8 cellular contexts compared by ENCODE assay signal in the genomic region with DNA sequence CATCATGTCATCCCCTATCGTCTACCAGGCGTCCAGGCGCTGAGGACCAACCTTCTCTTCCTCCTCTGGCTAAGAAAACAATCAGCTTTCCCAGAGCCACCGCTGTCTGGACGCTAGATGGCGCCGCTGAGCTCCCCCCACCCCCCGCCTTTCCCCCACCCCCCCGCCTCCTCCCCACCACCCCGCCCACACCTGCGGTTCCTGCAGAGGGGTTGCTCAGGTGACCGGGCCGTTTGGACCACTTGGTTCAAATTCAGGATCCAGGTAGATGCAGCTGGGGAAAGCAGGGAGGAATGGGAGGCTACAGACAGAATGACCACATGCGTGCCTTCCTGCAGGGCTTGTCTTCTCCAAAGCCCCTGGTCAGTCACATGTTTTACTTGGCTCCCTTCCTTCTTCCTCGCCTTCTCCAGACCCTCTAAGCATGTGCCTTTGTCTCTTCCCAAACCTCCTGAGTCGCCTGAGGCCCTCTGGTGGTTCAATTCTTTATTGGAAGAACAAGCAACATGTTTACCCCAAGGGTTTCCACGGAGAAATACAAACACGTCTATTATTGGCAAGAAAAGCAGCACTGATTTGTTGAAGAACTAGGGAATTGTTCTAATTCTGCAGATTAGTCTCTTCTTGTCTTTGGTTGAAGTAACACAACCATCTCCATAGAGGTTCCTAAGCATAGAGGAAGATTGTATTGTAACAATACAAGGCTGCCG. TPM values are rescaled to one million over a fixed set of nuclear protein-coding genes. Genes with fewer than 3 reads are reported as not detected.
DNase-seq lines count a peak whose midpoint lies in the region; ATAC-seq, FAIRE-seq and TF ChIP-seq lines count a peak whose summit lies in the region.

No MANE protein-coding gene starts in this region.

- ATAC-seq in central memory CD8-positive, alpha-beta T cell (replicated peaks; ENCODE audit: extremely low read depth, poor library complexity, severe bottlenecking), result peak; percentile 28

- H3K36me3 Mint-ChIP-seq in central memory CD8-positive, alpha-beta T cell (ENCODE audit: insufficient read depth), result peaks cover 2% of the 10 kb centered on the region

- TF ChIP-seq CTCF in 22Rv1 (IDR thresholded peaks at IDR 0.05) (peak; percentile 70), GM12873 (IDR thresholded peaks at IDR 0.05; ENCODE audit: insufficient read depth, low read depth, low read length, missing control alignments) (peak; percentile 67), kidney epithelial cell (IDR thresholded peaks at IDR 0.05; ENCODE audit: insufficient read depth, low read length, poor library complexity, severe bottlenecking) (peak; percentile 38)

- no peaks in the 10 kb centered on the region for H3K27me3 Mint-ChIP-seq in central memory CD8-positive, alpha-beta T cell

- peaks cover 15% of the 10 kb centered on the region for H3K4me1 Mint-ChIP-seq in central memory CD8-positive, alpha-beta T cell

- peaks cover 16% of the 10 kb centered on the region for H3K9me3 Mint-ChIP-seq in central memory CD8-positive, alpha-beta T cell

- no peaks in the 10 kb centered on the region for H3K36me3 ChIP-seq in kidney epithelial cell (ENCODE audit: control insufficient read depth, insufficient read depth, low read length)

- H3K27ac ChIP-seq in 22Rv1, result no peak overlapping the region

- DNase-seq in NCI-H1930 (lab: John Stamatoyannopoulos, UW) (peak; percentile 76 to 91), kidney epithelial cell (ENCODE audit: low read depth) (peak; percentile 18), mesenteric fat pad (ENCODE audit: low spot score) (no peak)
- no peak for DNase-seq in central memory CD8-positive, alpha-beta T cell (ENCODE audit: low spot score in 2 of 2)
- DNase-seq in stimulated activated CD4-positive, alpha-beta T cell treated with anti-CD3 and anti-CD28 coated beads, Interleukin-4, amount 100 ng/mL, for 48 hours (ENCODE audit: low read depth in 2 of 2), result peak; percentile 24 to 27

- peak; percentile 61 for FAIRE-seq in TTC549 (lab: Jason Lieb, UNC)

- peaks cover 2% of the 10 kb centered on the region for H3K27me3 ChIP-seq in kidney epithelial cell (ENCODE audit: control insufficient read depth, insufficient read depth, low read length)

- H3K4me3 ChIP-seq in kidney epithelial cell (ENCODE audit: low read depth, low read length), result no peak overlapping the region

- H3K4me3 Mint-ChIP-seq in central memory CD8-positive, alpha-beta T cell, result peak overlapping the region; percentile 51

- no peak overlapping the region for H3K27ac Mint-ChIP-seq in central memory CD8-positive, alpha-beta T cell (ENCODE audit: low read depth)

RNA-seq across cellular contexts. Expression of a gene that starts 24.7 kb away (rescaled TPM):
- total RNA-seq in kidney epithelial cell (0.68 and 1.0 TPM in 2 replicates), mesenteric fat pad (0.67 TPM)

Comparison
In these comparisons a context has a peak if more than half of its experiments do, and no peak if none do; other contexts are left out.
1. DNase-seq: peak in NCI-H1930 (2 of 2), kidney epithelial cell (single experiment) and stimulated activated CD4-positive, alpha-beta T cell treated with anti-CD3 and anti-CD28 coated beads, Interleukin-4, amount 100 ng/mL, for 48 hours (2 of 2); none in central memory CD8-positive, alpha-beta T cell (0 of 2) and mesenteric fat pad (single experiment).
2. Peak in every context shown above with its lines, with median percentiles within 50 percentile points of each other: CTCF ChIP-seq.